Comparison of ENCODE assay signal across 2 cellular contexts in the genomic region with DNA sequence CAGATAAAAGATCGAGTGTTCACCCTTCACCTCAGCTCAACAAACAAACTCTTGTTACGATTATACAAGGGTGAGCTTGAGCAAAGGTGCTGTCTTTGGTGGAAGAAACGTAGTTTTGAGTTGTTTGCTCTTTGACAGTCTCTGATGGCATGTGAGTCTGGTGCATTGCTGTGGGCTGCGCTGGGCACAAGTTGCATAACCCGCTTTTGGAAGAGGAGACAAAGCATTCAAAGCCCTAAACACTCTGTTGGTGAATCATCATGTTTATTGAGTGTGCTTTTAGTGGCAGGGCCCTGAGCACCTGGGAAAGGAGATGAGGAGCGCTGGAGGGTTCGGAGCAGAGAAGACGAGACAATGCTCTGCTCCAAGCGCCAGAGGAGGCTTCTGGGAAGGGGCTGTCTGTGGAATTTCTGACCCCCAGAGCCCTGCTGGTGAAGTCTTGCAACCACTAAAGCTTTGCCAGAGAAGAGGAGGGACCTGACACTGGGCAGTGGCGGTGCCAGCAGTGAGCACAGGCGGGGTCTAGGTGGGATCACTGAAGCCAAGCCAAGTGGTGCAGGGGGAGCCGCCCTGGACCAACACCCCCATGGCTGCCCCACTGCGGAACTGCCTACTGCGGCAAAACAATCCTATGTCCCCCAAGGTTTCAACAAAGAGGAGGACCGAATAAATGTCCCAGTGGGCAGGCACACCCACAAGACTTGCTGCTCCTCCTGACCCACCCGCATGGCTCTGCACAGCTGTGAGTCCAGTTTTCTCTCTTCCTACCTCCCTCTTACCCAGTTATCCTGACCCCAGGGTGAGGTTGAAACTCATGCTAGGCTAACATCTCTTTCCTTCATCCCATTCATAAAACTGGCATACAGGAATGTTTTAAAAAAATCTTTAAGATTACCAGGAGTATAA.
TF ChIP-seq lines count a peak whose summit lies in the region.

No MANE protein-coding gene starts in this region.

TF ChIP-seq in H1, 55 proteins besides CTCF, POLR2A, EP300 and RAD21:
- TF ChIP-seq JUND (IDR thresholded peaks at IDR 0.05; ENCODE audit: low read length): no peak
- no peak for TF ChIP-seq MAFK (IDR thresholded peaks at IDR 0.05; ENCODE audit: low read depth, low read length)
- no peak for TF ChIP-seq RBBP5 (IDR thresholded peaks at IDR 0.05; ENCODE audit: borderline replicate concordance, low read depth, low read length)
- no peak for TF ChIP-seq CHD1 (IDR thresholded peaks at IDR 0.05; ENCODE audit: low read depth, low read length)
- no peak for TF ChIP-seq BCL11A (IDR thresholded peaks at IDR 0.05; ENCODE audit: low read depth in 2 of 2, low read length in 2 of 2)
- TF ChIP-seq ATF3 (IDR thresholded peaks at IDR 0.05; ENCODE audit: insufficient read depth, low read depth, low read length): no peak
- TF ChIP-seq SP4 (IDR thresholded peaks at IDR 0.05; ENCODE audit: low read length): no peak
- TF ChIP-seq SUZ12 (IDR thresholded peaks at IDR 0.05; ENCODE audit: low read length): no peak
- no peak for TF ChIP-seq KDM1A (IDR thresholded peaks at IDR 0.05; ENCODE audit: borderline replicate concordance, low read length)
- TF ChIP-seq BACH1 (IDR thresholded peaks at IDR 0.05; ENCODE audit: low read length): no peak
- no peak for TF ChIP-seq GABPA (IDR thresholded peaks at IDR 0.05; ENCODE audit: borderline replicate concordance, insufficient read depth, low read length)
- no peak for TF ChIP-seq CHD2 (IDR thresholded peaks at IDR 0.05; ENCODE audit: low read length)
- TF ChIP-seq TAF1 (IDR thresholded peaks at IDR 0.05; ENCODE audit: low read depth, low read length): no peak
- TF ChIP-seq SAP30 (IDR thresholded peaks at IDR 0.05; ENCODE audit: insufficient read depth, insufficient replicate concordance, low read length): no peak

TF ChIP-seq in GM12891, 5 proteins besides CTCF, POLR2A, EP300 and RAD21:
- TF ChIP-seq POU2F2 (IDR thresholded peaks at IDR 0.05; ENCODE audit: low read depth, low read length): no peak
- no peak for TF ChIP-seq TAF1 (IDR thresholded peaks at IDR 0.05; ENCODE audit: low read depth, low read length)
- TF ChIP-seq POLR2AphosphoS5 (IDR thresholded peaks at IDR 0.05; ENCODE audit: low read depth, low read length): no peak
- TF ChIP-seq PAX5 (IDR thresholded peaks at IDR 0.05; ENCODE audit: insufficient read depth, low read length, severe bottlenecking): no peak
- no peak for TF ChIP-seq SPI1 (IDR thresholded peaks at IDR 0.05; ENCODE audit: low read depth, low read length)
